ENCODE assay signal across 23 cellular contexts in genomic region chr4:181690498-181690897, GRCh38.
"Had no signal": no experiment of that assay in that cellular context is flagged by ENCODE, and none has a peak within 500 bp of the region (broad histone marks: within the 10 kb centered on the region; RNA-seq: fewer than 3 reads in every experiment).

No MANE protein-coding gene starts in this region.

- H3K4me2 ChIP-seq: smooth muscle cell had no signal

- DNase-seq: hypothalamus; immature natural killer cell; islet precursor cell; left ventricle myocardium inferior; mesendoderm; naive B cell; natural killer cell; nephron progenitor cell; ovary; right lobe of liver; stimulated activated CD4-positive, alpha-beta T cell treated with anti-CD3 and anti-CD28 coated beads, Interleukin-1b, Interleukin-23, amount 100 ng/mL, for 48 hours; stimulated activated CD4-positive, alpha-beta T cell treated with anti-CD3 and anti-CD28 coated beads, Interleukin-2, amount 100 ng/mL, for 48 hours; stimulated activated naive B cell treated with anti-CD40 and anti-IgM and Interleukin-4, amounts not matched to agents 10 μg/mL and 1 μg/mL and 100 μg/mL, for 72 hours; stimulated activated naive CD8-positive, alpha-beta T cell treated with anti-CD3 and anti-CD28 coated beads, Interleukin-15, Interleukin-2, amounts not matched to agents 100 U/mL and 50 U/mL, for 24 hours; stomach; testis; thyroid gland; transverse colon; upper lobe of left lung had no signal

- H3K27ac ChIP-seq: left ventricle myocardium inferior, ovary, right atrium auricular region, right lobe of liver, stomach, testis, thyroid gland, transverse colon, upper lobe of left lung, vagina had no signal

- H3K4me3 ChIP-seq: left ventricle myocardium inferior, lung, ovary, right atrium auricular region, right lobe of liver, smooth muscle cell, stomach, testis, thyroid gland, transverse colon, upper lobe of left lung, vagina had no signal

- H3K4me1 ChIP-seq: left ventricle myocardium inferior, right atrium auricular region, right lobe of liver, stomach, testis, thyroid gland, transverse colon, upper lobe of left lung, vagina had no signal

- H3K27me3 ChIP-seq: ovary, right atrium auricular region, right lobe of liver, stomach, testis, thyroid gland, transverse colon, upper lobe of left lung, vagina had no signal

- H3K36me3 ChIP-seq: left ventricle myocardium inferior, ovary, right atrium auricular region, right lobe of liver, stomach, thyroid gland, transverse colon, upper lobe of left lung, vagina had no signal

- ATAC-seq: natural killer cell; right lobe of liver; stimulated activated naive B cell treated with anti-CD40 and anti-IgM and Interleukin-4, amounts not matched to agents 10 μg/mL and 1 μg/mL and 100 μg/mL, for 72 hours; stimulated activated naive CD8-positive, alpha-beta T cell treated with anti-CD3 and anti-CD28 coated beads, Interleukin-15, Interleukin-2, amounts not matched to agents 100 U/mL and 50 U/mL, for 24 hours had no signal

- H3K9me3 ChIP-seq: left ventricle myocardium inferior, ovary, right atrium auricular region, right lobe of liver, testis, thyroid gland, transverse colon, upper lobe of left lung, vagina had no signal
